In genomic region chr2:72883356-72883962, GRCh38 we compare ENCODE assay signal across 1 cellular context.
TF ChIP-seq lines count a peak whose summit lies in the region.

No MANE protein-coding gene starts in this region.

TF ChIP-seq in HepG2, 621 proteins besides CTCF, POLR2A, EP300 and RAD21 (continued from another document and continues in another):
- TF ChIP-seq GMEB2 (CRISPR knock-in tag; IDR thresholded peaks at IDR 0.05; ENCODE audit: low read depth) (no peak), ZNF451 (CRISPR knock-in tag; IDR thresholded peaks at IDR 0.05) (no peak), ZZZ3 (CRISPR knock-in tag; IDR thresholded peaks at IDR 0.05; ENCODE audit: borderline replicate concordance) (no peak), THAP11 (CRISPR knock-in tag; IDR thresholded peaks at IDR 0.05) (peak; percentile 66), SRSF4 (IDR thresholded peaks at IDR 0.05; ENCODE audit: low read depth, low read length, poor library complexity, severe bottlenecking) (no peak), TEAD3 (CRISPR knock-in tag; optimal IDR thresholded peaks at IDR 0.05; ENCODE audit: borderline replicate concordance) (no peak), GATAD1 (CRISPR knock-in tag; IDR thresholded peaks at IDR 0.05) (peak; percentile 56; the same call in 1 of the 2 replicates), ZNF260 (CRISPR knock-in tag; IDR thresholded peaks at IDR 0.05; ENCODE audit: borderline replicate concordance, low read depth) (no peak), MATR3 (CRISPR knock-in tag; IDR thresholded peaks at IDR 0.05) (no peak), PHF8 (CRISPR knock-in tag; IDR thresholded peaks at IDR 0.05) (no peak), ZNF850 (CRISPR knock-in tag; conservative IDR thresholded peaks at IDR 0.05) (no peak), ARID2 (CRISPR knock-in tag; IDR thresholded peaks at IDR 0.05; ENCODE audit: borderline replicate concordance) (no peak), ZNF652 (CRISPR knock-in tag; IDR thresholded peaks at IDR 0.05; ENCODE audit: borderline replicate concordance, low read depth) (no peak), PBX2 (CRISPR knock-in tag; IDR thresholded peaks at IDR 0.05) (no peak), FIP1L1 (IDR thresholded peaks at IDR 0.05; ENCODE audit: borderline replicate concordance, insufficient read depth, low read depth, low read length) (no peak), ZNF724P (CRISPR knock-in tag; IDR thresholded peaks at IDR 0.05; ENCODE audit: borderline replicate concordance) (no peak), ZNF484 (CRISPR knock-in tag; IDR thresholded peaks at IDR 0.05; ENCODE audit: borderline replicate concordance, low read depth) (no peak), ZFY (CRISPR knock-in tag; IDR thresholded peaks at IDR 0.05) (0 out of 2 replicates have a peak, but pooled peaks have one; percentile 25), ZBTB8A (CRISPR knock-in tag; IDR thresholded peaks at IDR 0.05; ENCODE audit: borderline replicate concordance, low read depth) (no peak), AKAP8 (CRISPR knock-in tag; IDR thresholded peaks at IDR 0.05) (no peak), RBFOX2 (IDR thresholded peaks at IDR 0.05; ENCODE audit: low read depth, low read length) (no peak), ZFP1 (CRISPR knock-in tag; IDR thresholded peaks at IDR 0.05) (no peak), ZNF557 (CRISPR knock-in tag; IDR thresholded peaks at IDR 0.05) (peak; percentile 68; the same call in 1 of the 2 replicates), CHD2 (IDR thresholded peaks at IDR 0.05; ENCODE audit: low read depth, low read length) (no peak), DR1 (CRISPR knock-in tag; IDR thresholded peaks at IDR 0.05) (no peak; the same call in 1 of the 2 replicates), PCBP1 (IDR thresholded peaks at IDR 0.05; ENCODE audit: borderline replicate concordance, low read depth, low read length) (no peak), ZNF589 (CRISPR knock-in tag; conservative IDR thresholded peaks at IDR 0.05) (no peak), ZNF740 (CRISPR knock-in tag; IDR thresholded peaks at IDR 0.05) (no peak), FOXA1 (IDR thresholded peaks at IDR 0.05) (no peak), FOXA1 (CRISPR knock-in tag; IDR thresholded peaks at IDR 0.05) (no peak), ZSCAN29 (CRISPR knock-in tag; conservative IDR thresholded peaks at IDR 0.05) (no peak), ZNF766 (CRISPR knock-in tag; IDR thresholded peaks at IDR 0.05; ENCODE audit: borderline replicate concordance) (peak; percentile 74; the same call in 1 of the 2 replicates), STAT5B (CRISPR knock-in tag; IDR thresholded peaks at IDR 0.05) (no peak), PITX1 (CRISPR knock-in tag; IDR thresholded peaks at IDR 0.05) (no peak), ZNF670 (CRISPR knock-in tag; IDR thresholded peaks at IDR 0.05; ENCODE audit: borderline replicate concordance) (0 out of 2 replicates have a peak, but pooled peaks have one; percentile 38)
- TF ChIP-seq, protein P1, sequence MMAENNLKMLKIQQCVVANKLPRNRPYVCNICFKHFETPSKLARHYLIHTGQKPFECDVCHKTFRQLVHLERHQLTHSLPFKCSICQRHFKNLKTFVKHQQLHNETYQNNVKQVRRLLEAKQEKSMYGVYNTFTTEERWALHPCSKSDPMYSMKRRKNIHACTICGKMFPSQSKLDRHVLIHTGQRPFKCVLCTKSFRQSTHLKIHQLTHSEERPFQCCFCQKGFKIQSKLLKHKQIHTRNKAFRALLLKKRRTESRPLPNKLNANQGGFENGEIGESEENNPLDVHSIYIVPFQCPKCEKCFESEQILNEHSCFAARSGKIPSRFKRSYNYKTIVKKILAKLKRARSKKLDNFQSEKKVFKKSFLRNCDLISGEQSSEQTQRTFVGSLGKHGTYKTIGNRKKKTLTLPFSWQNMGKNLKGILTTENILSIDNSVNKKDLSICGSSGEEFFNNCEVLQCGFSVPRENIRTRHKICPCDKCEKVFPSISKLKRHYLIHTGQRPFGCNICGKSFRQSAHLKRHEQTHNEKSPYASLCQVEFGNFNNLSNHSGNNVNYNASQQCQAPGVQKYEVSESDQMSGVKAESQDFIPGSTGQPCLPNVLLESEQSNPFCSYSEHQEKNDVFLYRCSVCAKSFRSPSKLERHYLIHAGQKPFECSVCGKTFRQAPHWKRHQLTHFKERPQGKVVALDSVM (CRISPR knock-in tag; IDR thresholded peaks at IDR 0.05): no peak
- TF ChIP-seq, protein P2, sequence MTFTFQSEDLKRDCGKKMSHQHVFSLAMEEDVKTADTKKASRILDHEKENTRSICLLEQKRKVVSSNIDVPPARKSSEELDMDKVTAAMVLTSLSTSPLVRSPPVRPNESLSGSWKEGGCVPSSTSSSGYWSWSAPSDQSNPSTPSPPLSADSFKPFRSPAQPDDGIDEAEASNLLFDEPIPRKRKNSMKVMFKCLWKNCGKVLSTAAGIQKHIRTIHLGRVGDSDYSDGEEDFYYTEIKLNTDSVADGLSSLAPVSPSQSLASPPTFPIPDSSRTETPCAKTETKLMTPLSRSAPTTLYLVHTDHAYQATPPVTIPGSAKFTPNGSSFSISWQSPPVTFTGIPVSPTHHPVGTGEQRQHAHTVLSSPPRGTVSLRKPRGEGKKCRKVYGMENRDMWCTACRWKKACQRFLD (CRISPR knock-in tag; IDR thresholded peaks at IDR 0.05; ENCODE audit: borderline replicate concordance): no peak
- TF ChIP-seq, protein P3, sequence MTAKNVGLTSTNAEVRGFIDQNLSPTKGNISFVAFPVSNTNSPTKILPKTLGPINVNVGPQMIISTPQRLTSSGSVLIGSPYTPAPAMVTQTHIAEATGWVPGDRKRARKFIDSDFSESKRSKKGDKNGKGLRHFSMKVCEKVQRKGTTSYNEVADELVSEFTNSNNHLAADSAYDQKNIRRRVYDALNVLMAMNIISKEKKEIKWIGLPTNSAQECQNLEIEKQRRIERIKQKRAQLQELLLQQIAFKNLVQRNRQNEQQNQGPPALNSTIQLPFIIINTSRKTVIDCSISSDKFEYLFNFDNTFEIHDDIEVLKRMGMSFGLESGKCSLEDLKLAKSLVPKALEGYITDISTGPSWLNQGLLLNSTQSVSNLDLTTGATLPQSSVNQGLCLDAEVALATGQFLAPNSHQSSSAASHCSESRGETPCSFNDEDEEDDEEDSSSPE (CRISPR knock-in tag; IDR thresholded peaks at IDR 0.05): 0 out of 2 replicates have a peak, but pooled peaks have one; percentile 13
- TF ChIP-seq, protein P4, sequence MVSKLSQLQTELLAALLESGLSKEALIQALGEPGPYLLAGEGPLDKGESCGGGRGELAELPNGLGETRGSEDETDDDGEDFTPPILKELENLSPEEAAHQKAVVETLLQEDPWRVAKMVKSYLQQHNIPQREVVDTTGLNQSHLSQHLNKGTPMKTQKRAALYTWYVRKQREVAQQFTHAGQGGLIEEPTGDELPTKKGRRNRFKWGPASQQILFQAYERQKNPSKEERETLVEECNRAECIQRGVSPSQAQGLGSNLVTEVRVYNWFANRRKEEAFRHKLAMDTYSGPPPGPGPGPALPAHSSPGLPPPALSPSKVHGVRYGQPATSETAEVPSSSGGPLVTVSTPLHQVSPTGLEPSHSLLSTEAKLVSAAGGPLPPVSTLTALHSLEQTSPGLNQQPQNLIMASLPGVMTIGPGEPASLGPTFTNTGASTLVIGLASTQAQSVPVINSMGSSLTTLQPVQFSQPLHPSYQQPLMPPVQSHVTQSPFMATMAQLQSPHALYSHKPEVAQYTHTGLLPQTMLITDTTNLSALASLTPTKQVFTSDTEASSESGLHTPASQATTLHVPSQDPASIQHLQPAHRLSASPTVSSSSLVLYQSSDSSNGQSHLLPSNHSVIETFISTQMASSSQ (IDR thresholded peaks at IDR 0.05; ENCODE audit: low read depth): no peak
- TF ChIP-seq, protein P4 (CRISPR knock-in tag; IDR thresholded peaks at IDR 0.05; ENCODE audit: borderline replicate concordance): no peak
- TF ChIP-seq, protein P5, sequence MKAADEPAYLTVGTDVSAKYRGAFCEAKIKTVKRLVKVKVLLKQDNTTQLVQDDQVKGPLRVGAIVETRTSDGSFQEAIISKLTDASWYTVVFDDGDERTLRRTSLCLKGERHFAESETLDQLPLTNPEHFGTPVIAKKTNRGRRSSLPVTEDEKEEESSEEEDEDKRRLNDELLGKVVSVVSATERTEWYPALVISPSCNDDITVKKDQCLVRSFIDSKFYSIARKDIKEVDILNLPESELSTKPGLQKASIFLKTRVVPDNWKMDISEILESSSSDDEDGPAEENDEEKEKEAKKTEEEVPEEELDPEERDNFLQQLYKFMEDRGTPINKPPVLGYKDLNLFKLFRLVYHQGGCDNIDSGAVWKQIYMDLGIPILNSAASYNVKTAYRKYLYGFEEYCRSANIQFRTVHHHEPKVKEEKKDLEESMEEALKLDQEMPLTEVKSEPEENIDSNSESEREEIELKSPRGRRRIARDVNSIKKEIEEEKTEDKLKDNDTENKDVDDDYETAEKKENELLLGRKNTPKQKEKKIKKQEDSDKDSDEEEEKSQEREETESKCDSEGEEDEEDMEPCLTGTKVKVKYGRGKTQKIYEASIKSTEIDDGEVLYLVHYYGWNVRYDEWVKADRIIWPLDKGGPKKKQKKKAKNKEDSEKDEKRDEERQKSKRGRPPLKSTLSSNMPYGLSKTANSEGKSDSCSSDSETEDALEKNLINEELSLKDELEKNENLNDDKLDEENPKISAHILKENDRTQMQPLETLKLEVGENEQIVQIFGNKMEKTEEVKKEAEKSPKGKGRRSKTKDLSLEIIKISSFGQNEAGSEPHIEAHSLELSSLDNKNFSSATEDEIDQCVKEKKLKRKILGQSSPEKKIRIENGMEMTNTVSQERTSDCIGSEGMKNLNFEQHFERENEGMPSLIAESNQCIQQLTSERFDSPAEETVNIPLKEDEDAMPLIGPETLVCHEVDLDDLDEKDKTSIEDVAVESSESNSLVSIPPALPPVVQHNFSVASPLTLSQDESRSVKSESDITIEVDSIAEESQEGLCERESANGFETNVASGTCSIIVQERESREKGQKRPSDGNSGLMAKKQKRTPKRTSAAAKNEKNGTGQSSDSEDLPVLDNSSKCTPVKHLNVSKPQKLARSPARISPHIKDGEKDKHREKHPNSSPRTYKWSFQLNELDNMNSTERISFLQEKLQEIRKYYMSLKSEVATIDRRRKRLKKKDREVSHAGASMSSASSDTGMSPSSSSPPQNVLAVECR (CRISPR knock-in tag; IDR thresholded peaks at IDR 0.05; ENCODE audit: borderline replicate concordance): peak; percentile 44; the same call in 1 of the 2 replicates
